11 cellular contexts compared by ENCODE assay signal in genomic region chr11:128796275-128796674, GRCh38.
DNase-seq lines count a peak whose midpoint lies in the region; ATAC-seq and TF ChIP-seq lines count a peak whose summit lies in the region.
"Had no signal": no experiment of that assay in that cellular context is flagged by ENCODE, and none has a peak within 500 bp of the region (broad histone marks: within the 10 kb centered on the region; RNA-seq: fewer than 3 reads in every experiment).

No MANE protein-coding gene starts in this region.

- H2AFZ ChIP-seq in SK-N-SH (ENCODE audit: low read depth) (no peak overlapping the region), smooth muscle cell (ENCODE audit: low read depth) (no peak overlapping the region)

- H3K4me3 ChIP-seq in SK-N-SH (ENCODE audit: low read depth in 2 of 2, low read length in 1 of 2) (no peak overlapping the region), smooth muscle cell (no peak overlapping the region)
- H3K4me3 ChIP-seq: SJSA1 had no signal

- H3F3A ChIP-seq in SK-N-SH (replicated peaks; ENCODE audit: insufficient read depth): no peaks in the 10 kb centered on the region
- no peaks in the 10 kb centered on the region for H3F3A ChIP-seq in smooth muscle cell (ENCODE audit: low read depth)

- CTCF ChIA-PET in SK-N-SH (lab: Yijun Ruan, JAX): interaction anchor here (1.0 to 1.5 kb wide), 3 partner anchors 11 to 952 kb away, joined by 4 read pairs; no protein-coding TSS in a partner anchor

- TF ChIP-seq EP300 in SK-N-SH (IDR thresholded peaks at IDR 0.05; ENCODE audit: borderline replicate concordance in 1 of 2, low read depth in 1 of 2, low read length in 1 of 2): no peak

- no peak for TF ChIP-seq CTCF in SK-N-SH (IDR thresholded peaks at IDR 0.05)
- TF ChIP-seq CTCF in smooth muscle cell (IDR thresholded peaks at IDR 0.05; ENCODE audit: borderline replicate concordance, insufficient read depth, poor library complexity, severe bottlenecking): no peak

- H3K36me3 ChIP-seq in SK-N-SH (replicated peaks in 1 of 2; ENCODE audit: control insufficient read depth in 1 of 2, insufficient read depth in 2 of 2, low read length in 1 of 2): peaks cover 0 to 19% of the 10 kb centered on the region in 2 experiments
- H3K36me3 ChIP-seq in smooth muscle cell (ENCODE audit: low read depth): no peaks in the 10 kb centered on the region
- H3K36me3 ChIP-seq: SJSA1 had no signal

- H3K27me3 ChIP-seq in SK-N-SH (ENCODE audit: insufficient read depth) (no peaks in the 10 kb centered on the region), smooth muscle cell (ENCODE audit: low read depth) (no peaks in the 10 kb centered on the region)
- H3K27me3 ChIP-seq: SJSA1 had no signal

- H3K9ac ChIP-seq in SK-N-SH (no peak overlapping the region), smooth muscle cell (ENCODE audit: low read depth) (no peak overlapping the region)

- no peak for TF ChIP-seq RAD21 in SK-N-SH (IDR thresholded peaks at IDR 0.05; ENCODE audit: low read length)

- POLR2A ChIA-PET in SK-N-SH (lab: Yijun Ruan, JAX): no interaction called here

- H3K4me1 ChIP-seq in SK-N-SH (ENCODE audit: control insufficient read depth in 1 of 2, insufficient read depth in 2 of 2, low read depth in 1 of 2, low read length in 1 of 2) (peaks cover 0 to under 1% of the 10 kb centered on the region in 2 experiments; a peak in 1 of 4 replicates), smooth muscle cell (ENCODE audit: low read depth) (no peaks in the 10 kb centered on the region)
- H3K4me1 ChIP-seq: SJSA1 had no signal

- H3K4me2 ChIP-seq in SK-N-SH (no peak overlapping the region), smooth muscle cell (no peak overlapping the region)

- peak; percentile 79 for ATAC-seq in SK-N-SH treated with all-trans-retinoic acid at 6 μM for 48 hours
- peak; percentile 99 for ATAC-seq in HG02571 (IDR thresholded peaks at IDR 0.05; ENCODE audit: unreplicated experiment)

- H3K79me2 ChIP-seq in SK-N-SH (ENCODE audit: insufficient read depth) (no peaks in the 10 kb centered on the region), smooth muscle cell (ENCODE audit: low read depth) (no peaks in the 10 kb centered on the region)

- 65% methylated on average over 2 of the region's 2 CpGs for WGBS in SK-N-SH (ENCODE audit: low lambda C conversion rate)
- 81% methylated on average over 2 of the region's 2 CpGs for WGBS in smooth muscle cell (ENCODE audit: low lambda C conversion rate)

- H4K20me1 ChIP-seq in SK-N-SH (ENCODE audit: insufficient read depth) (no peaks in the 10 kb centered on the region), smooth muscle cell (ENCODE audit: low read depth) (no peaks in the 10 kb centered on the region)

- no peaks in the 10 kb centered on the region for H3K9me3 ChIP-seq in SK-N-SH
- no peaks in the 10 kb centered on the region for H3K9me3 ChIP-seq in smooth muscle cell (replicated peaks; ENCODE audit: low read depth)
- H3K9me3 ChIP-seq: SJSA1 had no signal

- H3K27ac ChIP-seq in SK-N-SH (ENCODE audit: low read depth in 2 of 2, low read length in 1 of 2) (peak overlapping the region in 1 of 2 experiments; percentile 11; a peak in 1 of 4 replicates), smooth muscle cell (ENCODE audit: low read depth) (peak overlapping the region; percentile 36)
- H3K27ac ChIP-seq: SJSA1 had no signal

- no peaks in the 10 kb centered on the region for H3K9me2 ChIP-seq in SK-N-SH

- DNase-seq in SK-N-SH: no peak
- DNase-seq in HT1080 (ENCODE audit: low read depth): peak; percentile 24
- DNase-seq in smooth muscle cell (lab: John Stamatoyannopoulos, UW; ENCODE audit: unreplicated experiment): no peak
- no peak for DNase-seq in activated CD4-positive, alpha-beta T cell treated with anti-CD3 and anti-CD28 coated beads, Interleukin-2, amount 50 U/mL, for 1 hour
- no peak for DNase-seq in DMS53 treated with DMSO at 0.1 percent for 48 hours (lab: John Stamatoyannopoulos, UW; ENCODE audit: unreplicated experiment)
- no peak for DNase-seq in NCI-H1105 (lab: John Stamatoyannopoulos, UW)
- DNase-seq: 8988T; activated naive CD8-positive, alpha-beta T cell treated with anti-CD3 and anti-CD28 coated beads, Interleukin-2, amount 10 ng/mL, durations not matched to agents 7 days and 5 days had no signal

TF ChIP-seq in SK-N-SH treated with all-trans-retinoic acid at 6 μM for 48 hours, 23 proteins besides CTCF, POLR2A, EP300 and RAD21:
- TF ChIP-seq ISL1 (CRISPR knock-in tag; IDR thresholded peaks at IDR 0.05) (peak; percentile 62; the same call in 1 of the 2 replicates), ZNF8 (CRISPR knock-in tag; IDR thresholded peaks at IDR 0.05) (no peak), RARB (CRISPR knock-in tag; IDR thresholded peaks at IDR 0.05) (no peak)

TF ChIP-seq in SK-N-SH, 30 proteins besides CTCF, POLR2A, EP300 and RAD21:
- TF ChIP-seq USF1 (IDR thresholded peaks at IDR 0.05; ENCODE audit: borderline replicate concordance, low read depth): no peak
- no peak for TF ChIP-seq MXI1 (IDR thresholded peaks at IDR 0.05; ENCODE audit: low read depth, low read length)
- TF ChIP-seq ELF1 (IDR thresholded peaks at IDR 0.05): no peak
- TF ChIP-seq, protein P1, sequence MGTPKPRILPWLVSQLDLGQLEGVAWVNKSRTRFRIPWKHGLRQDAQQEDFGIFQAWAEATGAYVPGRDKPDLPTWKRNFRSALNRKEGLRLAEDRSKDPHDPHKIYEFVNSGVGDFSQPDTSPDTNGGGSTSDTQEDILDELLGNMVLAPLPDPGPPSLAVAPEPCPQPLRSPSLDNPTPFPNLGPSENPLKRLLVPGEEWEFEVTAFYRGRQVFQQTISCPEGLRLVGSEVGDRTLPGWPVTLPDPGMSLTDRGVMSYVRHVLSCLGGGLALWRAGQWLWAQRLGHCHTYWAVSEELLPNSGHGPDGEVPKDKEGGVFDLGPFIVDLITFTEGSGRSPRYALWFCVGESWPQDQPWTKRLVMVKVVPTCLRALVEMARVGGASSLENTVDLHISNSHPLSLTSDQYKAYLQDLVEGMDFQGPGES (IDR thresholded peaks at IDR 0.05; ENCODE audit: low read depth, low read length): no peak
- TF ChIP-seq GATA2 (CRISPR knock-in tag; IDR thresholded peaks at IDR 0.05): no peak
- TF ChIP-seq, protein P2, sequence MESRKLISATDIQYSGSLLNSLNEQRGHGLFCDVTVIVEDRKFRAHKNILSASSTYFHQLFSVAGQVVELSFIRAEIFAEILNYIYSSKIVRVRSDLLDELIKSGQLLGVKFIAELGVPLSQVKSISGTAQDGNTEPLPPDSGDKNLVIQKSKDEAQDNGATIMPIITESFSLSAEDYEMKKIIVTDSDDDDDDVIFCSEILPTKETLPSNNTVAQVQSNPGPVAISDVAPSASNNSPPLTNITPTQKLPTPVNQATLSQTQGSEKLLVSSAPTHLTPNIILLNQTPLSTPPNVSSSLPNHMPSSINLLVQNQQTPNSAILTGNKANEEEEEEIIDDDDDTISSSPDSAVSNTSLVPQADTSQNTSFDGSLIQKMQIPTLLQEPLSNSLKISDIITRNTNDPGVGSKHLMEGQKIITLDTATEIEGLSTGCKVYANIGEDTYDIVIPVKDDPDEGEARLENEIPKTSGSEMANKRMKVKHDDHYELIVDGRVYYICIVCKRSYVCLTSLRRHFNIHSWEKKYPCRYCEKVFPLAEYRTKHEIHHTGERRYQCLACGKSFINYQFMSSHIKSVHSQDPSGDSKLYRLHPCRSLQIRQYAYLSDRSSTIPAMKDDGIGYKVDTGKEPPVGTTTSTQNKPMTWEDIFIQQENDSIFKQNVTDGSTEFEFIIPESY (IDR thresholded peaks at IDR 0.05; ENCODE audit: borderline replicate concordance, low read depth): no peak
- no peak for TF ChIP-seq TAF1 (IDR thresholded peaks at IDR 0.05; ENCODE audit: borderline replicate concordance, low read depth, low read length)
